In the genomic region with DNA sequence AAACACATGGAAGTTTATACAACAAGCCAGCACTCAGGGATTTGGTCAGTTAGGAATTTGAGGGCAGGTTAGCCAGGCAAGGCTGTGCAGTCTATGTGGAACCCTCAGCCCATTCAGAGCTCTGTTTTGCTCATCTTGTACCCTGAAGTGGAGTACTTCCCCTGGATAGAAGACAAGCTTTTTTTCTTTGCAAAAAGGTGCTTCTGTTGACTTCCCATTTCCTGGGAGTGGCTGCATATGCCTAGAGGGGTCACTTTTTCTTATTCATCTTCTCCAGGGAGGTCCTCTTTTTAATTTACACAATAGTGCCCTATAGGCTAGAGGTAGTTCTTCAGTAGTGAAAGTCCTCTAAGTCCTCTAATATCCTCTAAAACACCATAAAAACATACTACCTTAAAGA, we compare ENCODE assay signal across 21 cellular contexts.
"Had no signal": no experiment of that assay in that cellular context is flagged by ENCODE, and none has a peak within 500 bp of the region (broad histone marks: within the 10 kb centered on the region; RNA-seq: fewer than 3 reads in every experiment).

No MANE protein-coding gene starts in this region.

- H3K4me3 Mint-ChIP-seq: activated B cell treated with CpG ODN at 0.5 μM for 24 hours; activated CD4-positive, alpha-beta T cell treated with anti-CD3 and anti-CD28 coated beads, Interleukin-2, amount 10 ng/mL, durations not matched to agents 24 days and 14 days; activated CD8-positive, alpha-beta memory T cell treated with anti-CD3 and anti-CD28 coated beads, Interleukin-2, amount 10 ng/mL, durations not matched to agents 7 days and 5 days; activated naive CD4-positive, alpha-beta T cell treated with anti-CD3 and anti-CD28 coated beads, Interleukin-2, amount 10 ng/mL, durations not matched to agents 7 days and 5 days; activated naive CD8-positive, alpha-beta T cell treated with anti-CD3 and anti-CD28 coated beads for 36 hours; activated T-cell treated with anti-CD3 and anti-CD28 coated beads, Interleukin-2, amount 50 U/mL, for 4 hours; activated T-helper 17 cell treated with anti-CD3 and anti-CD28 coated beads, Interleukin-2, amount 50 U/mL, for 72 hours; T-helper 17 cell had no signal

- H3K4me1 Mint-ChIP-seq: activated B cell treated with CpG ODN at 0.5 μM for 24 hours; activated CD4-positive, alpha-beta T cell treated with anti-CD3 and anti-CD28 coated beads, Interleukin-2, amount 10 ng/mL, durations not matched to agents 24 days and 14 days; activated CD8-positive, alpha-beta memory T cell treated with anti-CD3 and anti-CD28 coated beads, Interleukin-2, amount 10 ng/mL, durations not matched to agents 7 days and 5 days; activated naive CD4-positive, alpha-beta T cell treated with anti-CD3 and anti-CD28 coated beads, Interleukin-2, amount 10 ng/mL, durations not matched to agents 7 days and 5 days; activated naive CD8-positive, alpha-beta T cell treated with anti-CD3 and anti-CD28 coated beads for 36 hours; activated T-helper 17 cell treated with anti-CD3 and anti-CD28 coated beads, Interleukin-2, amount 50 U/mL, for 72 hours had no signal

- DNase-seq: activated B cell treated with CpG ODN at 0.5 μM for 24 hours; activated CD4-positive, alpha-beta T cell treated with anti-CD3 and anti-CD28 coated beads for 1 hour; activated CD4-positive, alpha-beta T cell treated with anti-CD3 and anti-CD28 coated beads, Interleukin-2, amount 10 ng/mL, durations not matched to agents 24 days and 14 days; activated CD4-positive, alpha-beta T cell treated with anti-CD3 and anti-CD28 coated beads, Interleukin-2, amount 50 U/mL, for 48 hours; activated CD8-positive, alpha-beta memory T cell treated with anti-CD3 and anti-CD28 coated beads, Interleukin-2, amount 10 ng/mL, durations not matched to agents 7 days and 5 days; activated gamma-delta T cell; activated naive CD4-positive, alpha-beta T cell treated with anti-CD3 and anti-CD28 coated beads, Interleukin-2, amount 10 ng/mL, durations not matched to agents 7 days and 5 days; activated naive CD8-positive, alpha-beta T cell treated with anti-CD3 and anti-CD28 coated beads for 36 hours; activated T-cell treated with anti-CD3 and anti-CD28 coated beads, Interleukin-2, amount 50 U/mL, for 4 hours; MM.1S; NCI-H1105; NCI-H1436 treated with DMSO at 0.1 percent for 48 hours; NCI-H1930; NCI-H2171; NCI-H226; NCI-H510A; NCI-H526 treated with DMSO at 0.1 percent for 48 hours; SIG-M5; T-helper 17 cell; T-helper 9 cell had no signal

- H3K9me3 Mint-ChIP-seq: activated B cell treated with CpG ODN at 0.5 μM for 24 hours; activated CD4-positive, alpha-beta T cell treated with anti-CD3 and anti-CD28 coated beads, Interleukin-2, amount 10 ng/mL, durations not matched to agents 24 days and 14 days; activated naive CD4-positive, alpha-beta T cell treated with anti-CD3 and anti-CD28 coated beads, Interleukin-2, amount 10 ng/mL, durations not matched to agents 7 days and 5 days; activated naive CD8-positive, alpha-beta T cell treated with anti-CD3 and anti-CD28 coated beads for 36 hours; activated T-cell treated with anti-CD3 and anti-CD28 coated beads, Interleukin-2, amount 50 U/mL, for 4 hours; activated T-helper 17 cell treated with anti-CD3 and anti-CD28 coated beads, Interleukin-2, amount 50 U/mL, for 72 hours had no signal

- H3K36me3 Mint-ChIP-seq: activated CD8-positive, alpha-beta memory T cell treated with anti-CD3 and anti-CD28 coated beads, Interleukin-2, amount 10 ng/mL, durations not matched to agents 7 days and 5 days; activated naive CD4-positive, alpha-beta T cell treated with anti-CD3 and anti-CD28 coated beads, Interleukin-2, amount 10 ng/mL, durations not matched to agents 7 days and 5 days; activated naive CD8-positive, alpha-beta T cell treated with anti-CD3 and anti-CD28 coated beads for 36 hours had no signal

- H3K27me3 Mint-ChIP-seq: activated B cell treated with CpG ODN at 0.5 μM for 24 hours had no signal

- H3K27ac Mint-ChIP-seq: activated B cell treated with CpG ODN at 0.5 μM for 24 hours; activated CD4-positive, alpha-beta T cell treated with anti-CD3 and anti-CD28 coated beads, Interleukin-2, amount 10 ng/mL, durations not matched to agents 24 days and 14 days; activated CD8-positive, alpha-beta memory T cell treated with anti-CD3 and anti-CD28 coated beads, Interleukin-2, amount 10 ng/mL, durations not matched to agents 7 days and 5 days; activated naive CD4-positive, alpha-beta T cell treated with anti-CD3 and anti-CD28 coated beads, Interleukin-2, amount 10 ng/mL, durations not matched to agents 7 days and 5 days; activated naive CD8-positive, alpha-beta T cell treated with anti-CD3 and anti-CD28 coated beads for 36 hours; activated T-helper 17 cell treated with anti-CD3 and anti-CD28 coated beads, Interleukin-2, amount 50 U/mL, for 72 hours; T-helper 17 cell had no signal
